Comparison of ENCODE assay signal across 20 cellular contexts in the genomic region with DNA sequence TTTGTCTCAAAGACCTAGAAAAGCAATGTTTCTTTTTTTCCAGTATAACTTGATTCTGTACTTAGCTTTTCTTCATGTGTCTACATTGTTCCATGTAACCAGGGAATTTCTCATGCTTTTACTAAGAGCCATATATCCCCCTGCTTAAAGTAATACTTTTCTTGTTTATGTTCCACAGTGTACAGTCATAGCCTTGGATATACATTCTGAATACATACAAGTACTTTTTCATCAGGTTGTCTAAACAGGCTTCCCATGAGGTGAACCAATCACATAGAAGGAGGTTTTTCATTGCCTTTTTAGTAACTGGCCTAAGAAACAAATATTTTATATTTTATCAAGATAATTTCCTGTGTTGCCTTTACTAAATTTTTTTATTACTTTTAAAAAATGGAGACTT. TPM values are rescaled to one million over a fixed set of nuclear protein-coding genes. Genes with fewer than 3 reads are reported as not detected.
DNase-seq lines count a peak whose midpoint lies in the region; FAIRE-seq and TF ChIP-seq lines count a peak whose summit lies in the region.
"Had no signal": no experiment of that assay in that cellular context is flagged by ENCODE, and none has a peak within 500 bp of the region (broad histone marks: within the 10 kb centered on the region; RNA-seq: fewer than 3 reads in every experiment).

No MANE protein-coding gene starts in this region.

- POLR2A ChIA-PET in AG04450 (lab: Yijun Ruan, JAX): no interaction called here

- peaks cover 2% of the 10 kb centered on the region for H3K4me1 Mint-ChIP-seq in activated naive CD4-positive, alpha-beta T cell treated with anti-CD3 and anti-CD28 coated beads for 36 hours (ENCODE audit: low read depth)
- H3K4me1 Mint-ChIP-seq: CD4-positive, alpha-beta memory T cell had no signal

- H3K27ac ChIP-seq in AG04450 (ENCODE audit: low read depth, low read length) (no peak overlapping the region), OCI-LY3 (ENCODE audit: low read length) (no peak overlapping the region), mesenchymal stem cell (ENCODE audit: low read length, poor library complexity, severe bottlenecking) (no peak overlapping the region)
- H3K27ac ChIP-seq: A549, GM23248 had no signal

- H3K4me3 Mint-ChIP-seq in activated naive CD4-positive, alpha-beta T cell treated with anti-CD3 and anti-CD28 coated beads for 36 hours: no peak overlapping the region
- H3K4me3 Mint-ChIP-seq: CD4-positive, alpha-beta memory T cell had no signal

- H3K4me1 ChIP-seq in OCI-LY3 (ENCODE audit: low read length) (peaks cover 49% of the 10 kb centered on the region), mesenchymal stem cell (ENCODE audit: control insufficient read depth, insufficient read depth, low read depth, low read length) (no peaks in the 10 kb centered on the region)
- H3K4me1 ChIP-seq: A549 had no signal

- no peak overlapping the region for H3K4ac ChIP-seq in mesenchymal stem cell (ENCODE audit: low read depth in 1 of 2, low read length in 2 of 2)

- no peak overlapping the region for H2BK12ac ChIP-seq in mesenchymal stem cell (ENCODE audit: low read length in 2 of 2)

- no peak overlapping the region for H4K91ac ChIP-seq in mesenchymal stem cell (ENCODE audit: low read length)

- peaks cover 3% of the 10 kb centered on the region for H3K36me3 Mint-ChIP-seq in activated naive CD4-positive, alpha-beta T cell treated with anti-CD3 and anti-CD28 coated beads for 36 hours (ENCODE audit: low read depth)
- H3K36me3 Mint-ChIP-seq: CD4-positive, alpha-beta memory T cell had no signal

- H3K9ac ChIP-seq in OCI-LY3 (ENCODE audit: low read length) (no peak overlapping the region), mesenchymal stem cell (ENCODE audit: low read length) (no peak overlapping the region)
- H3K9ac ChIP-seq: GM23248 had no signal

- H2AFZ ChIP-seq in OCI-LY3 (ENCODE audit: low read depth, low read length): peak overlapping the region; percentile 20; the same call in 1 of the 2 replicates
- no peak overlapping the region for H2AFZ ChIP-seq in mesenchymal stem cell (ENCODE audit: low read depth, low read length)
- H2AFZ ChIP-seq: GM23248 had no signal

- H3K4me3 ChIP-seq in AG04450 (ENCODE audit: low read depth, low read length) (no peak overlapping the region), OCI-LY3 (ENCODE audit: low read length) (no peak overlapping the region), mesenchymal stem cell (ENCODE audit: insufficient read depth in 1 of 2, low read depth in 1 of 2, low read length in 2 of 2) (no peak overlapping the region)
- H3K4me3 ChIP-seq: A549, GM23248 had no signal

- intact Hi-C loops in activated naive CD4-positive, alpha-beta T cell treated with anti-CD3 and anti-CD28 coated beads for 36 hours (cut with micrococcal nuclease): no loop called here

- CTCF ChIA-PET in AG04450 (lab: Charles Lee): no interaction called here
- CTCF ChIA-PET in activated naive CD4-positive, alpha-beta T cell treated with anti-CD3 and anti-CD28 coated beads for 36 hours (lab: Charles Lee): no interaction called here

- no peak overlapping the region for H2AK5ac ChIP-seq in mesenchymal stem cell (ENCODE audit: low read length, severe bottlenecking)

- H3K79me1 ChIP-seq in mesenchymal stem cell (replicated peaks; ENCODE audit: low read length, poor library complexity, severe bottlenecking): no peaks in the 10 kb centered on the region

- peak; percentile 60 for FAIRE-seq in GM18507 (lab: Jason Lieb, UNC)
- FAIRE-seq: A549, G401.6, H1 had no signal

- no peak overlapping the region for H3K18ac ChIP-seq in mesenchymal stem cell (ENCODE audit: low read depth in 1 of 2, low read length in 2 of 2)

- H3K14ac ChIP-seq in mesenchymal stem cell (ENCODE audit: low read length in 2 of 2): no peak overlapping the region

- H3K9me3 ChIP-seq in AG04450 (ENCODE audit: control insufficient read depth, insufficient read depth, low read length) (no peaks in the 10 kb centered on the region), OCI-LY3 (ENCODE audit: insufficient read depth, low read length) (no peaks in the 10 kb centered on the region), mesenchymal stem cell (ENCODE audit: control insufficient read depth, low read length) (no peaks in the 10 kb centered on the region)
- H3K9me3 ChIP-seq: A549 had no signal

- H3K36me3 ChIP-seq in OCI-LY3 (replicated peaks; ENCODE audit: low read depth, low read length) (peaks cover 8% of the 10 kb centered on the region), mesenchymal stem cell (ENCODE audit: control insufficient read depth in 1 of 2, insufficient read depth in 2 of 2, low read depth in 1 of 2, low read length in 2 of 2) (no peaks in the 10 kb centered on the region)

- H3K4me2 ChIP-seq in OCI-LY3 (ENCODE audit: low read length) (no peak overlapping the region), mesenchymal stem cell (ENCODE audit: low read length, poor library complexity, severe bottlenecking) (no peak overlapping the region)
- H3K4me2 ChIP-seq: A549 had no signal

- H2BK15ac ChIP-seq in mesenchymal stem cell (ENCODE audit: low read depth, poor library complexity, severe bottlenecking): no peak overlapping the region

- no peaks in the 10 kb centered on the region for H4K20me1 ChIP-seq in OCI-LY3 (ENCODE audit: insufficient read depth, low read length)

- H3K27ac Mint-ChIP-seq in activated naive CD4-positive, alpha-beta T cell treated with anti-CD3 and anti-CD28 coated beads for 36 hours: no peak overlapping the region
- H3K27ac Mint-ChIP-seq: CD4-positive, alpha-beta memory T cell had no signal

- H2BK120ac ChIP-seq in mesenchymal stem cell (ENCODE audit: low read depth, low read length): no peak overlapping the region

- no peaks in the 10 kb centered on the region for H3K27me3 Mint-ChIP-seq in activated naive CD4-positive, alpha-beta T cell treated with anti-CD3 and anti-CD28 coated beads for 36 hours (ENCODE audit: low read depth)

- TF ChIP-seq CTCF in AG04450 (IDR thresholded peaks at IDR 0.05; ENCODE audit: low read depth, low read length): no peak
- TF ChIP-seq CTCF in OCI-LY3 (IDR thresholded peaks at IDR 0.05; ENCODE audit: low read depth, low read length): no peak

- H3K23ac ChIP-seq in mesenchymal stem cell (ENCODE audit: low read length in 2 of 2): no peak overlapping the region

- no peaks in the 10 kb centered on the region for H3K79me2 ChIP-seq in OCI-LY3 (ENCODE audit: low read length)

- H2BK5ac ChIP-seq in mesenchymal stem cell (ENCODE audit: low read depth, low read length, poor library complexity, severe bottlenecking): no peak overlapping the region

- H3K27me3 ChIP-seq in AG04450 (ENCODE audit: control insufficient read depth, insufficient read depth, low read length): no peaks in the 10 kb centered on the region
- H3K27me3 ChIP-seq in OCI-LY3 (ENCODE audit: low read depth, low read length): no peaks in the 10 kb centered on the region
- H3K27me3 ChIP-seq in mesenchymal stem cell (ENCODE audit: control insufficient read depth in 1 of 2, insufficient read depth in 1 of 2, low read length in 2 of 2): no peaks in the 10 kb centered on the region

- DNase-seq in AG04450 (ENCODE audit: low read depth, low spot score): peak; percentile 16
- no peak for DNase-seq in GM18507 (ENCODE audit: extremely low spot score, insufficient read length, low read depth)
- peak; percentile 12 for DNase-seq in mesenchymal stem cell
- no peak for DNase-seq in NCI-H2029 treated with DMSO at 0.1 percent for 48 hours (lab: John Stamatoyannopoulos, UW)
- DNase-seq in activated naive CD4-positive, alpha-beta T cell treated with anti-CD3 and anti-CD28 coated beads for 36 hours: no peak
- no peak for DNase-seq in NCI-H2029 (lab: John Stamatoyannopoulos, UW)
- DNase-seq: 8988T; ACHN; C1 segment of cervical spinal cord; CD4-positive, alpha-beta memory T cell; COR-L47; DMS153; DND-41; GM23248; H7; HCEC 1CT had no signal

- H3K9me3 Mint-ChIP-seq in activated naive CD4-positive, alpha-beta T cell treated with anti-CD3 and anti-CD28 coated beads for 36 hours: peaks cover 10% of the 10 kb centered on the region

- H4K8ac ChIP-seq in mesenchymal stem cell (ENCODE audit: low read length): no peak overlapping the region

RNA-seq across cellular contexts. Expression of gene SLC2A9, which starts 52.8 kb away (rescaled TPM):
- 2.4 and 3.0 TPM in 2 replicates for polyA plus RNA-seq in AG04450 (2011; rRNA removed)
- 4.9 and 5.0 TPM in 2 replicates for polyA minus RNA-seq in AG04450 (2011; rRNA and poly(A)+ RNA removed)
- polyA plus RNA-seq in mesenchymal stem cell (2013, experiment 1 of 2): 0.33 TPM
- 0.34 TPM for polyA plus RNA-seq in mesenchymal stem cell (2013, experiment 2 of 2)
- under 1 TPM; 0.43 to 0.86 TPM for total RNA-seq in activated naive CD4-positive, alpha-beta T cell treated with anti-CD3 and anti-CD28 coated beads for 36 hours
- total RNA-seq: H7 had no signal

Comparison
In these comparisons a context has a peak if more than half of its experiments do, and no peak if none do; other contexts are left out.
1. DNase-seq: peak in AG04450 (single experiment) and mesenchymal stem cell (single experiment); none in GM18507 (single experiment), NCI-H2029 treated with DMSO at 0.1 percent for 48 hours (single experiment), activated naive CD4-positive, alpha-beta T cell treated with anti-CD3 and anti-CD28 coated beads for 36 hours (single experiment) and NCI-H2029 (single experiment).